In genomic region chr2:238145851-238146250, GRCh38 we compare ENCODE assay signal across 27 cellular contexts. TPM values are rescaled to one million over a fixed set of nuclear protein-coding genes. Genes with fewer than 3 reads are reported as not detected.
"Had no signal": no experiment of that assay in that cellular context is flagged by ENCODE, and none has a peak within 500 bp of the region (broad histone marks: within the 10 kb centered on the region; RNA-seq: fewer than 3 reads in every experiment).

No MANE protein-coding gene starts in this region.

- DNase-seq: activated CD4-positive, alpha-beta T cell treated with anti-CD3 and anti-CD28 coated beads for 4 hours; activated CD4-positive, alpha-beta T cell treated with anti-CD3 and anti-CD28 coated beads, Interleukin-2, amount 50 U/mL, for 48 hours; activated CD4-positive, CD25-positive, alpha-beta regulatory T cell; activated CD8-positive, alpha-beta memory T cell treated with anti-CD3 and anti-CD28 coated beads, Interleukin-2, amount 50 U/mL, for 48 hours; activated effector memory CD4-positive, alpha-beta T cell treated with anti-CD3 and anti-CD28 coated beads, Interleukin-2, amount 50 U/mL, for 16 hours; activated naive CD4-positive, alpha-beta T cell treated with anti-CD3 and anti-CD28 coated beads, Interleukin-2, amount 50 U/mL, for 16 hours; activated naive CD8-positive, alpha-beta T cell treated with anti-CD3 and anti-CD28 coated beads, Interleukin-2, amount 50 U/mL, for 24 hours; activated T-cell treated with anti-CD3 and anti-CD28 coated beads, Interleukin-2, amount 50 U/mL, for 48 hours; cortex of kidney; foreskin fibroblast; kidney; lower lobe of right lung; naive thymus-derived CD8-positive, alpha-beta T cell; right cardiac atrium; stimulated activated CD4-positive, alpha-beta T cell treated with anti-CD3 and anti-CD28 coated beads, Interleukin-2, amount 100 ng/mL, for 24 hours; T-helper 17 cell; transverse colon had no signal

- H2AFZ ChIP-seq: neural progenitor cell had no signal

- ATAC-seq: activated naive CD8-positive, alpha-beta T cell treated with anti-CD3 and anti-CD28 coated beads, Interleukin-2, amount 50 U/mL, for 24 hours; left lobe of liver; lower lobe of right lung; naive thymus-derived CD8-positive, alpha-beta T cell; right cardiac atrium; stimulated activated memory B cell treated with anti-CD40 and anti-IgM and Interleukin-4, amounts not matched to agents 10 μg/mL and 1 μg/mL and 100 μg/mL, for 72 hours; T-helper 17 cell had no signal

- H3K27me3 ChIP-seq: neural progenitor cell, vagina had no signal

- H3K27ac Mint-ChIP-seq: activated naive CD8-positive, alpha-beta T cell treated with anti-CD3 and anti-CD28 coated beads, Interleukin-2, amount 50 U/mL, for 24 hours; naive thymus-derived CD8-positive, alpha-beta T cell; stimulated activated memory B cell treated with anti-CD40 and anti-IgM and Interleukin-4, amounts not matched to agents 10 μg/mL and 1 μg/mL and 100 μg/mL, for 72 hours; T-helper 17 cell had no signal

- H3K9ac ChIP-seq: neural progenitor cell had no signal

- H3K4me3 Mint-ChIP-seq: activated naive CD8-positive, alpha-beta T cell treated with anti-CD3 and anti-CD28 coated beads, Interleukin-2, amount 50 U/mL, for 24 hours; naive thymus-derived CD8-positive, alpha-beta T cell; neural progenitor cell; stimulated activated memory B cell treated with anti-CD40 and anti-IgM and Interleukin-4, amounts not matched to agents 10 μg/mL and 1 μg/mL and 100 μg/mL, for 72 hours; T-helper 17 cell had no signal

- H3K4me1 Mint-ChIP-seq: neural progenitor cell had no signal

- H3K27me3 Mint-ChIP-seq: activated naive CD8-positive, alpha-beta T cell treated with anti-CD3 and anti-CD28 coated beads, Interleukin-2, amount 50 U/mL, for 24 hours; naive thymus-derived CD8-positive, alpha-beta T cell; stimulated activated memory B cell treated with anti-CD40 and anti-IgM and Interleukin-4, amounts not matched to agents 10 μg/mL and 1 μg/mL and 100 μg/mL, for 72 hours; T-helper 17 cell had no signal

- FAIRE-seq: kidney had no signal

- H3K36me3 ChIP-seq: lower lobe of right lung, neural progenitor cell, transverse colon, vagina had no signal

- H3K9me3 ChIP-seq: lower lobe of right lung, transverse colon, vagina had no signal

- H3K4me1 ChIP-seq: neural progenitor cell had no signal

- H3K4me2 ChIP-seq: neural progenitor cell had no signal

- H3K27ac ChIP-seq: lower lobe of right lung, neural progenitor cell, skin epidermis, transverse colon, vagina had no signal

- H3K9me3 Mint-ChIP-seq: activated naive CD8-positive, alpha-beta T cell treated with anti-CD3 and anti-CD28 coated beads, Interleukin-2, amount 50 U/mL, for 24 hours; neural progenitor cell; stimulated activated memory B cell treated with anti-CD40 and anti-IgM and Interleukin-4, amounts not matched to agents 10 μg/mL and 1 μg/mL and 100 μg/mL, for 72 hours had no signal

- H3K36me3 Mint-ChIP-seq: naive thymus-derived CD8-positive, alpha-beta T cell; neural progenitor cell; stimulated activated memory B cell treated with anti-CD40 and anti-IgM and Interleukin-4, amounts not matched to agents 10 μg/mL and 1 μg/mL and 100 μg/mL, for 72 hours had no signal

- H3K4me3 ChIP-seq: lower lobe of right lung, neural progenitor cell, skin epidermis, transverse colon, vagina had no signal

RNA-seq across cellular contexts. Expression of gene KLHL30, which starts 7.4 kb away (rescaled TPM):
- total RNA-seq: activated CD8-positive, alpha-beta memory T cell treated with anti-CD3 and anti-CD28 coated beads for 36 hours; cerebellum; naive thymus-derived CD8-positive, alpha-beta T cell; pulmonary artery endothelial cell; T-helper 17 cell; temporal lobe had no signal
- polyA plus RNA-seq: naive thymus-derived CD8-positive, alpha-beta T cell had no signal

RNA-seq across cellular contexts. Expression of gene ERFE, which starts 12.9 kb away (rescaled TPM):
- total RNA-seq: left lobe of liver; lower lobe of right lung; naive thymus-derived CD8-positive, alpha-beta T cell; T-helper 17 cell; vagina had no signal
- polyA plus RNA-seq: naive thymus-derived CD8-positive, alpha-beta T cell had no signal

RNA-seq across cellular contexts. Expression of gene ESPNL, which starts 45.7 kb away (rescaled TPM):
- total RNA-seq: osteocyte had no signal
- polyA plus RNA-seq: naive thymus-derived CD8-positive, alpha-beta T cell had no signal
